ENCODE assay signal across 23 cellular contexts in genomic region chr11:108085672-108086071, GRCh38.
"Had no signal": no experiment of that assay in that cellular context is flagged by ENCODE, and none has a peak within 500 bp of the region (broad histone marks: within the 10 kb centered on the region; RNA-seq: fewer than 3 reads in every experiment).

No MANE protein-coding gene starts in this region.

- H3K27ac ChIP-seq: KMS-11, RWPE1 had no signal

- H3K9me3 ChIP-seq: SK-N-SH had no signal

- DNase-seq: Kasumi-1, MM.1S, NCI-H1048, NCI-H1105 treated with DMSO at 0.1 percent for 48 hours, NCI-H1417 treated with DMSO at 0.1 percent for 48 hours, NCI-H146, NCI-H1694 treated with DMSO at 0.1 percent for 48 hours, NCI-H1930, NCI-H2081, NCI-H2107, NCI-H226, NCI-H446, NCI-H510A, NCI-H524 treated with DMSO at 0.1 percent for 48 hours, NCI-H69, NCI-H774, PC-3, SHP77, SK-N-SH, SW 1271 had no signal

- H3K9ac ChIP-seq: KMS-11, SK-N-SH had no signal

- H3K4me2 ChIP-seq: KMS-11, SK-N-SH had no signal

- ATAC-seq: Panc1, PC-3 had no signal
